In genomic region chr16:81237942-81238295, GRCh38 we compare ENCODE assay signal across 13 cellular contexts. TPM values are rescaled to one million over a fixed set of nuclear protein-coding genes. Genes with fewer than 3 reads are reported as not detected.
DNase-seq lines count a peak whose midpoint lies in the region; TF ChIP-seq lines count a peak whose summit lies in the region.
"Had no signal": no experiment of that assay in that cellular context is flagged by ENCODE, and none has a peak within 500 bp of the region (broad histone marks: within the 10 kb centered on the region; RNA-seq: fewer than 3 reads in every experiment).

No MANE protein-coding gene starts in this region.

- CTCF ChIA-PET in RWPE1 (lab: Yijun Ruan, JAX) (interaction anchor here (0.6 to 0.7 kb wide), 3 partner anchors 23 to 1627 kb away, joined by 3 to 5 read pairs (median 3); partner anchors contain the start of gene ATMIN), GM10248 (lab: Yijun Ruan, JAX) (interaction anchor here (1.3 to 1.5 kb wide), 2 partner anchors 11 to 23 kb away, joined by 3 to 4 read pairs; no protein-coding TSS in a partner anchor)

- peak overlapping the region; percentile 87 for H2AFZ ChIP-seq in ACC112 (ENCODE audit: low read length, unreplicated experiment)

- no peaks in the 10 kb centered on the region for H3K79me2 ChIP-seq in ACC112 (ENCODE audit: control insufficient read depth, insufficient read depth, low read length, unreplicated experiment)

- no peak for TF ChIP-seq CTCF in RWPE1 (conservative IDR thresholded peaks at IDR 0.05; ENCODE audit: low read depth)
- no peak for TF ChIP-seq CTCF in fibroblast of the aortic adventitia (IDR thresholded peaks at IDR 0.05; ENCODE audit: insufficient read depth, low read length)
- TF ChIP-seq CTCF in osteocyte (IDR thresholded peaks at IDR 0.05): no peak
- TF ChIP-seq CTCF in GM10248 (IDR thresholded peaks at IDR 0.05; ENCODE audit: control extremely low read depth, extremely low read depth, low read depth, missing control alignments): no peak

- peaks cover 6% of the 10 kb centered on the region for H3K27me3 Mint-ChIP-seq in osteocyte (ENCODE audit: unreplicated experiment)

- intact Hi-C loops in head of caudate nucleus (cut with DNase I): no loop called here

- DNase-seq in RWPE1 (ENCODE audit: low spot score): no peak
- no peak for DNase-seq in fibroblast of the aortic adventitia (ENCODE audit: low read depth)
- DNase-seq in osteocyte (ENCODE audit: extremely low spot score, unreplicated experiment): no peak
- no peak for DNase-seq in GM10248 (ENCODE audit: extremely low spot score)
- no peak for DNase-seq in NCI-H1105 treated with DMSO at 0.1 percent for 48 hours (lab: John Stamatoyannopoulos, UW)
- DNase-seq in GM03348 (ENCODE audit: low spot score): no peak
- no peak for DNase-seq in head of caudate nucleus
- DNase-seq: activated CD4-positive, alpha-beta T cell treated with anti-CD3 and anti-CD28 coated beads for 4 hours; GF-D8; NCI-H446 treated with DMSO at 0.1 percent for 48 hours had no signal

- peaks cover 13% of the 10 kb centered on the region for H3K4me1 Mint-ChIP-seq in osteocyte (ENCODE audit: unreplicated experiment)

- peaks cover 4% of the 10 kb centered on the region for H3K27me3 ChIP-seq in ACC112 (ENCODE audit: insufficient read depth, low read length)
- H3K27me3 ChIP-seq: cardiac muscle cell had no signal

- peak overlapping the region; percentile 38 for H3K27ac Mint-ChIP-seq in osteocyte (ENCODE audit: unreplicated experiment)

- H3K36me3 ChIP-seq in ACC112 (ENCODE audit: insufficient read depth, low read length): no peaks in the 10 kb centered on the region
- H3K36me3 ChIP-seq: cardiac muscle cell had no signal

- H3K4me3 ChIP-seq in ACC112 (ENCODE audit: low read depth, low read length) (peak overlapping the region; percentile 74), fibroblast of the aortic adventitia (ENCODE audit: low read depth, low read length) (peak overlapping the region; percentile 56)
- H3K4me3 ChIP-seq: cardiac muscle cell had no signal

- H3K4me1 ChIP-seq in ACC112 (ENCODE audit: control insufficient read depth, insufficient read depth, low read length, unreplicated experiment): no peaks in the 10 kb centered on the region

- H3K27ac ChIP-seq in ACC112 (ENCODE audit: low read depth, low read length) (no peak overlapping the region), RWPE1 (peak overlapping the region; percentile 58)
- H3K27ac ChIP-seq: cardiac muscle cell had no signal

- H3K36me3 Mint-ChIP-seq in osteocyte (ENCODE audit: unreplicated experiment): no peaks in the 10 kb centered on the region

- POLR2A ChIA-PET in RWPE1 (lab: Yijun Ruan, JAX; ENCODE audit: low non-redundant PET) (no interaction called here), GM10248 (lab: Yijun Ruan, JAX) (no interaction called here)

- peak overlapping the region; percentile 66 for H3K4me3 Mint-ChIP-seq in osteocyte (ENCODE audit: unreplicated experiment)

- no peaks in the 10 kb centered on the region for H3K9me3 Mint-ChIP-seq in osteocyte (ENCODE audit: unreplicated experiment)
- H3K9me3 Mint-ChIP-seq: activated T-helper 17 cell treated with anti-CD3 and anti-CD28 coated beads, Interleukin-2, amount 50 U/mL, for 72 hours had no signal

RNA-seq across cellular contexts. Expression of gene BCO1, which starts 0.6 kb away (rescaled TPM):
- total RNA-seq in fibroblast of the aortic adventitia (ENCODE audit: low replicate concordance) (not detected in 2 replicates), osteocyte (not detected in 2 replicates)
- total RNA-seq: activated T-helper 17 cell treated with anti-CD3 and anti-CD28 coated beads, Interleukin-2, amount 50 U/mL, for 72 hours; cardiac muscle cell had no signal
